In genomic region chr2:134899204-134899603, GRCh38 we compare ENCODE assay signal across 31 cellular contexts.
"Had no signal": no experiment of that assay in that cellular context is flagged by ENCODE, and none has a peak within 500 bp of the region (broad histone marks: within the 10 kb centered on the region; RNA-seq: fewer than 3 reads in every experiment).

No MANE protein-coding gene starts in this region.

- H3K27ac ChIP-seq: cardiac muscle cell, KMS-11, PC-9, WERI-Rb-1 had no signal

- ATAC-seq: activated CD8-positive, alpha-beta memory T cell treated with anti-CD3 and anti-CD28 coated beads, Interleukin-2, amount 10 ng/mL, durations not matched to agents 7 days and 5 days; activated naive CD8-positive, alpha-beta T cell treated with anti-CD3 and anti-CD28 coated beads, Interleukin-2, amount 50 U/mL, for 24 hours had no signal

- H3K9ac ChIP-seq: KMS-11 had no signal

- H3K27me3 ChIP-seq: cardiac muscle cell had no signal

- H3K36me3 ChIP-seq: cardiac muscle cell, WERI-Rb-1 had no signal

- H3K4me3 ChIP-seq: cardiac muscle cell, PC-9 had no signal

- DNase-seq: activated CD4-positive, alpha-beta memory T cell treated with anti-CD3 and anti-CD28 coated beads, Interleukin-2, amount 10 ng/mL, durations not matched to agents 7 days and 5 days; activated CD4-positive, alpha-beta T cell treated with anti-CD3 and anti-CD28 coated beads for 1 hour; activated CD4-positive, alpha-beta T cell treated with anti-CD3 and anti-CD28 coated beads for 48 hours; activated CD4-positive, CD25-positive, alpha-beta regulatory T cell; activated CD8-positive, alpha-beta memory T cell treated with anti-CD3 and anti-CD28 coated beads for 24 hours; activated CD8-positive, alpha-beta memory T cell treated with anti-CD3 and anti-CD28 coated beads, Interleukin-2, amount 10 ng/mL, durations not matched to agents 7 days and 5 days; activated CD8-positive, alpha-beta memory T cell treated with anti-CD3 and anti-CD28 coated beads, Interleukin-2, amount 50 U/mL, for 48 hours; activated effector memory CD4-positive, alpha-beta T cell treated with Interleukin-2 at 50 U/mL for 16 hours; activated naive CD4-positive, alpha-beta T cell treated with anti-CD3 and anti-CD28 coated beads, Interleukin-2, amount 10 ng/mL, durations not matched to agents 7 days and 5 days; activated naive CD8-positive, alpha-beta T cell treated with anti-CD3 and anti-CD28 coated beads, Interleukin-2, amount 50 U/mL, for 24 hours; activated T-cell treated with anti-CD3 and anti-CD28 coated beads, Interleukin-2, amount 50 U/mL, for 48 hours; aorta; MM.1S; MV-4-11; NCI-H1092 treated with DMSO at 0.1 percent for 48 hours; NCI-H1417; NCI-H146; NCI-H187; NCI-H2029 treated with DMSO at 0.1 percent for 48 hours; NCI-H2107; NCI-H2171; NCI-H510A; NCI-H526; NCI-H748 treated with DMSO at 0.1 percent for 48 hours; NK-92 treated with Interleukin-12 subunit alpha and Interleukin-12 subunit beta, amount 100 ng/mL, for 24 hours; PC-9; Right ventricle myocardium superior; T1000; WERI-Rb-1 had no signal
